ENCODE assay signal across 21 cellular contexts in the genomic region with DNA sequence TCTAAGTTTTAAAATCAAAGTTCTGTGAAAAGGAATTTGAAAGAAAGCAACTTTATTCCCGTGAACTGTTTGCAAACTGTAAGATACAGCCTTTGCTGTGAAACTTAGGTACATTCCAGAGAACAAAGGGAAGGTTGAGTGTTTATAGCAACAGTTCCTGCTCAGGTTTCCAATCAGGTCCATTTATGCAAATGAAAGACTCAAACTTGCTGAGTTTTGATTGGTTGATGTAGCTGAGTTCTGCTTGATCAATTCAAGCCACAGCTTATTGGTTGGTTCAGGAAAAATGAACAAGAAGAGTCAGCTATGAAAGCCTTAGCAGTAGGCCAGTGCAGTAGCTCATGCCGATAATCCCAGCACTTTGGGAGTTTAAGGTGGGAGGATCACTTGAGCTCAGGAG. TPM values are rescaled to one million over a fixed set of nuclear protein-coding genes. Genes with fewer than 3 reads are reported as not detected.
A peak's percentile ranks its signal among the peaks of the same experiment; 100 is the strongest.
DNase-seq lines count a peak whose midpoint lies in the region; ATAC-seq lines count a peak whose summit lies in the region.
"Had no signal": no experiment of that assay in that cellular context is flagged by ENCODE, and none has a peak within 500 bp of the region (broad histone marks: within the 10 kb centered on the region; RNA-seq: fewer than 3 reads in every experiment).

No MANE protein-coding gene starts in this region.

- H3K36me3 ChIP-seq in H7 (replicated peaks; ENCODE audit: control insufficient read depth, insufficient read depth, low read length) (no peaks in the 10 kb centered on the region), neuron (ENCODE audit: insufficient read depth, low read length) (no peaks in the 10 kb centered on the region), HAP-1 (replicated peaks) (no peaks in the 10 kb centered on the region)
- H3K36me3 ChIP-seq: stomach had no signal

- H3K4me3 ChIP-seq in H7 (ENCODE audit: insufficient read depth, low read depth, low read length) (no peak overlapping the region), neuron (ENCODE audit: low read length) (no peak overlapping the region), HAP-1 (no peak overlapping the region)
- H3K4me3 ChIP-seq: heart right ventricle, skin epidermis, stomach had no signal

- H2AFZ ChIP-seq in neuron (ENCODE audit: low read depth, low read length) = peak overlapping the region; percentile 65

- H3K27me3 ChIP-seq in H7 (ENCODE audit: control insufficient read depth, insufficient read depth, low read length) (no peaks in the 10 kb centered on the region), neuron (ENCODE audit: insufficient read depth, low read length) (no peaks in the 10 kb centered on the region), HAP-1 (ENCODE audit: low read depth) (no peaks in the 10 kb centered on the region)
- H3K27me3 ChIP-seq: heart right ventricle, stomach had no signal

- H3K4me1 ChIP-seq in neuron (ENCODE audit: insufficient read depth, low read length) (peaks cover 17% of the 10 kb centered on the region), HAP-1 (no peaks in the 10 kb centered on the region)
- H3K4me1 ChIP-seq: stomach had no signal

- in situ Hi-C loops in HAP-1 (cut with MboI; ENCODE audit: low sequenced_read_pairs) = no loop called here

- peak; percentile 6 for DNase-seq in H7
- peak; percentile 4 for DNase-seq in SW480 (ENCODE audit: low spot score)
- DNase-seq in HAP-1 (ENCODE audit: low spot score in 2 of 2) = no peak
- DNase-seq: activated CD4-positive, alpha-beta memory T cell treated with anti-CD3 and anti-CD28 coated beads for 36 hours; activated naive CD4-positive, alpha-beta T cell treated with anti-CD3 and anti-CD28 coated beads, Interleukin-2, amount 10 ng/mL, durations not matched to agents 7 days and 5 days; aorta; effector memory CD4-positive, alpha-beta T cell; heart right ventricle; mesenchymal stem cell; natural killer cell; NCI-H1092 treated with DMSO at 0.1 percent for 48 hours; NCI-H2081 treated with DMSO at 0.1 percent for 48 hours; SIG-M5; stomach had no signal

- H3K9me3 ChIP-seq in neuron (ENCODE audit: low read length) (no peaks in the 10 kb centered on the region), HAP-1 (no peaks in the 10 kb centered on the region)
- H3K9me3 ChIP-seq: heart right ventricle, stomach had no signal

- ATAC-seq in esophagus mucosa (peak; percentile 41), GM21360 (IDR thresholded peaks at IDR 0.05; ENCODE audit: unreplicated experiment) (no peak), GM21367 (IDR thresholded peaks at IDR 0.05; ENCODE audit: unreplicated experiment) (no peak)
- ATAC-seq: natural killer cell had no signal

RNA-seq across cellular contexts. Expression of a gene that starts 37.9 kb away (rescaled TPM):
- total RNA-seq in H7 (2014; rRNA removed; shearing (Covaris generic)) = 0.78 and 0.83 TPM in 2 replicates
- 1.8 TPM for total RNA-seq in esophagus mucosa
- total RNA-seq: activated CD4-positive, alpha-beta memory T cell treated with anti-CD3 and anti-CD28 coated beads for 36 hours; B cell; natural killer cell; OCI-LY7 had no signal

Comparison
In these comparisons a context has a peak if more than half of its experiments do, and no peak if none do; other contexts are left out.
1. DNase-seq: peak in H7 (single experiment) and SW480 (single experiment); none in HAP-1 (0 of 2).